21 cellular contexts compared by ENCODE assay signal in the genomic region with DNA sequence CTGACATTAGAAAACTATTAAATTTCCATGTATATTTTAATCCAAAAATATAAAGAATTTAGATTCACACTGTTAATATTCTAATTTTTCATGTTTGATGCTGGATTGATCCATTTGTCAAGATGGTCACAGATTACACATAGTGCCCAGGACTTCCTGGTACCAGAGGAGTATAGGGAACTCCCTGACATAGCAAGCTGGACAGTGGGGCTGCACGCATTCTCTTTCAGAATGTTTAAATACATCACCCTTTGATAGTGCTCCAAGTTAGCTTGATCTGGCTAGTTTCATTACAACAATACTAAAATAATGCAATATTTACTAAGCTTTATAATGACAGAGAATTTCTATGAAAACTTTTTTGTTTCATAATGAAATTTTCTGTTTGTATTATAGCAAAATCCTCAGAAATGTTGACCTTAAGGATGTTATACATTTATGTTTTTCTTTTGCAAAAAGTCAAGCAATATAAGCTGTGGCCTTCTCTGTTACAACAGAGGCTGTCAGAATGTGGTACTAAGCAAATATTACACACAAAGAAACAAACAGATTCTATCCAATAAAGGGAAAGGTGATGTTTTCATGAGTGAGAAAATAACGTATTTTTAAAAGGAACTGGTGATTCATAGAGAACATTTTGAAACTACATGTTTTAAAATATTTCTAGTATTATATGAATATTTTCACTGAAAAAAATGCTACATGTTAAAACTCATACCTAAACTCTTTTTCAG.
DNase-seq lines count a peak whose midpoint lies in the region; FAIRE-seq and TF ChIP-seq lines count a peak whose summit lies in the region.
"Had no signal": no experiment of that assay in that cellular context is flagged by ENCODE, and none has a peak within 500 bp of the region (broad histone marks: within the 10 kb centered on the region; RNA-seq: fewer than 3 reads in every experiment).

No MANE protein-coding gene starts in this region.

- H3K4me1 Mint-ChIP-seq in MCF 10A (ENCODE audit: insufficient read depth, unreplicated experiment) = peaks cover 8% of the 10 kb centered on the region
- H3K4me1 Mint-ChIP-seq: B cell had no signal

- H4K20me1 ChIP-seq in mammary epithelial cell (ENCODE audit: insufficient read depth, low read length) (no peaks in the 10 kb centered on the region), PC-9 (ENCODE audit: insufficient read depth) (no peaks in the 10 kb centered on the region)
- H4K20me1 ChIP-seq: BLaER1 had no signal

- H3K36me3 ChIP-seq in mammary epithelial cell (ENCODE audit: insufficient read depth, low read length) (no peaks in the 10 kb centered on the region), PC-9 (ENCODE audit: low read depth) (no peaks in the 10 kb centered on the region), endocrine pancreas (ENCODE audit: control insufficient read depth, insufficient read depth, low read length) (no peaks in the 10 kb centered on the region), thyroid gland (no peaks in the 10 kb centered on the region)
- H3K36me3 ChIP-seq: BLaER1 had no signal

- H3K4me1 ChIP-seq in mammary epithelial cell (ENCODE audit: insufficient read depth, low read length) = peaks cover 22% of the 10 kb centered on the region
- H3K4me1 ChIP-seq in PC-9 (replicated peaks; ENCODE audit: insufficient read depth) = peaks cover 22% of the 10 kb centered on the region
- peaks cover 9% of the 10 kb centered on the region for H3K4me1 ChIP-seq in endocrine pancreas (ENCODE audit: control insufficient read depth, insufficient read depth, low read length)
- no peaks in the 10 kb centered on the region for H3K4me1 ChIP-seq in thyroid gland
- H3K4me1 ChIP-seq: BLaER1, Caco-2 had no signal

- H3F3A ChIP-seq in PC-9 (ENCODE audit: insufficient read depth, low read depth) = peaks cover 9% of the 10 kb centered on the region

- H3K4me3 ChIP-seq in mammary epithelial cell (replicated peaks in 1 of 3; ENCODE audit: insufficient read depth in 1 of 3, low read depth in 2 of 3, low read length in 3 of 3) (no peak overlapping the region), PC-9 (no peak overlapping the region), endocrine pancreas (ENCODE audit: control insufficient read depth, insufficient read depth, low read length) (no peak overlapping the region), thyroid gland (replicated peaks in 1 of 3) (no peak overlapping the region)
- H3K4me3 ChIP-seq: BLaER1, GM23248 had no signal

- H3K27me3 ChIP-seq in mammary epithelial cell (ENCODE audit: insufficient read depth, low read length) (no peaks in the 10 kb centered on the region), PC-9 (ENCODE audit: insufficient read depth, low read depth) (no peaks in the 10 kb centered on the region), endocrine pancreas (ENCODE audit: control insufficient read depth, insufficient read depth, low read length) (no peaks in the 10 kb centered on the region), thyroid gland (no peaks in the 10 kb centered on the region)
- H3K27me3 ChIP-seq: BLaER1 had no signal

- intact Hi-C loops in MCF 10A (cut with micrococcal nuclease) (no loop called here), mammary epithelial cell (cut with micrococcal nuclease) (no loop called here), PC-9 (cut with micrococcal nuclease; ENCODE audit: unreplicated experiment) (no loop called here), thyroid gland (cut with DNase I) (no loop called here)

- CTCF ChIA-PET in MCF 10A (lab: Yijun Ruan, JAX) = interaction anchor here (1.1 kb wide), 2 partner anchors 10 to 15 kb away, joined by 3 to 4 read pairs; no protein-coding TSS in a partner anchor
- CTCF ChIA-PET in mammary epithelial cell (lab: Charles Lee; ENCODE audit: low non-redundant PET) = no interaction called here
- CTCF ChIA-PET in PC-9 (lab: Charles Lee) = no interaction called here

- no peak overlapping the region for H3K4me2 ChIP-seq in mammary epithelial cell (ENCODE audit: insufficient read depth, low read depth, low read length)
- 0 out of 2 replicates have a peak overlapping the region, but pooled peaks have one; percentile 0 for H3K4me2 ChIP-seq in PC-9
- H3K4me2 ChIP-seq: BLaER1 had no signal

- H2AFZ ChIP-seq in mammary epithelial cell (ENCODE audit: low read depth, low read length) = no peak overlapping the region
- no peak overlapping the region for H2AFZ ChIP-seq in PC-9
- H2AFZ ChIP-seq: GM23248 had no signal

- TF ChIP-seq POLR2A in thyroid gland (IDR thresholded peaks at IDR 0.05) = no peak

- no peak overlapping the region for H3K27ac ChIP-seq in mammary epithelial cell (ENCODE audit: insufficient read depth, low read depth, low read length)
- no peak overlapping the region for H3K27ac ChIP-seq in PC-9
- no peak overlapping the region for H3K27ac ChIP-seq in thyroid gland
- H3K27ac ChIP-seq: BLaER1, C4-2B, GM23248 had no signal

- H3K9ac ChIP-seq in mammary epithelial cell (ENCODE audit: insufficient read depth, low read length) = no peak overlapping the region
- H3K9ac ChIP-seq in endocrine pancreas (ENCODE audit: control insufficient read depth, insufficient read depth, low read length) = peak overlapping the region; percentile 14
- H3K9ac ChIP-seq: BLaER1, GM23248 had no signal

- no peaks in the 10 kb centered on the region for H3K9me3 Mint-ChIP-seq in MCF 10A (ENCODE audit: unreplicated experiment)
- H3K9me3 Mint-ChIP-seq: CD8-positive, alpha-beta T cell; H9 had no signal

- dilution Hi-C loops in mammary epithelial cell (cut with HindIII; ENCODE audit: low sequenced_read_pairs) = no loop called here

- WGBS in mammary epithelial cell (ENCODE audit: low coverage, missing lambda C conversion rate) = 89% methylated on average over 2 of the region's 2 CpGs
- WGBS in thyroid gland, 2 donors = 78 to 80% methylated on average over 2 of the region's 2 CpGs

- DNase-seq in MCF 10A (ENCODE audit: unreplicated experiment) = peak; percentile 32
- no peak for DNase-seq in mammary epithelial cell
- peak in 1 of 2 experiments; percentile 53 for DNase-seq in PC-9
- no peak for DNase-seq in NCI-H748 treated with DMSO at 0.1 percent for 48 hours (lab: John Stamatoyannopoulos, UW)
- no peak for DNase-seq in thyroid gland
- DNase-seq in A172 (ENCODE audit: low spot score) = no peak
- DNase-seq: 8988T; Caco-2; CD4-positive, CD25-positive, alpha-beta regulatory T cell; CD8-positive, alpha-beta T cell; DMS 273 treated with DMSO at 0.1 percent for 48 hours; DND-41; GM23248; H9 had no signal

- TF ChIP-seq CTCF in MCF 10A (IDR thresholded peaks at IDR 0.05; ENCODE audit: unreplicated experiment) (no peak), mammary epithelial cell (conservative IDR thresholded peaks at IDR 0.05 in 1 of 2, IDR thresholded peaks at IDR 0.05 in 1 of 2; ENCODE audit: extremely low read depth in 1 of 2, insufficient read depth in 1 of 2, low read depth in 1 of 2, low read length in 2 of 2) (no peak), PC-9 (conservative IDR thresholded peaks at IDR 0.05) (no peak), thyroid gland (IDR thresholded peaks at IDR 0.05) (no peak)

- H3K9me2 ChIP-seq in PC-9 (ENCODE audit: insufficient read depth) = no peaks in the 10 kb centered on the region

- BruUV-seq in MCF 10A (replicated peaks; lab: Mats Ljungman, UMichigan) (no TSS peak), mammary epithelial cell (replicated peaks; lab: Mats Ljungman, UMichigan) (no TSS peak), PC-9 (replicated peaks; lab: Mats Ljungman, UMichigan) (no TSS peak)

- H3K36me3 Mint-ChIP-seq in MCF 10A (ENCODE audit: insufficient read depth, unreplicated experiment) = no peaks in the 10 kb centered on the region
- H3K36me3 Mint-ChIP-seq: CD4-positive, CD25-positive, alpha-beta regulatory T cell; CD8-positive, alpha-beta T cell had no signal

- peaks cover 42% of the 10 kb centered on the region for H3K79me2 ChIP-seq in mammary epithelial cell (ENCODE audit: insufficient read depth, low read length)
- H3K79me2 ChIP-seq in PC-9 (ENCODE audit: low read depth) = no peaks in the 10 kb centered on the region

- H3K9me3 ChIP-seq in mammary epithelial cell (replicated peaks; ENCODE audit: insufficient read depth, low read length) (no peaks in the 10 kb centered on the region), PC-9 (ENCODE audit: insufficient read depth, low read depth) (no peaks in the 10 kb centered on the region), endocrine pancreas (ENCODE audit: control insufficient read depth, low read length) (no peaks in the 10 kb centered on the region), thyroid gland (no peaks in the 10 kb centered on the region)
- H3K9me3 ChIP-seq: BLaER1, Caco-2 had no signal

- no peak overlapping the region for H3K4me3 Mint-ChIP-seq in MCF 10A (ENCODE audit: unreplicated experiment)
- H3K4me3 Mint-ChIP-seq: B cell; CD4-positive, CD25-positive, alpha-beta regulatory T cell; CD8-positive, alpha-beta T cell; H9 had no signal

- FAIRE-seq in islet of Langerhans (lab: Jason Lieb, UNC) = peak; percentile 94
- FAIRE-seq: GM19239, H1 had no signal

- no peak overlapping the region for H3K27ac Mint-ChIP-seq in MCF 10A (ENCODE audit: low read depth, unreplicated experiment)
- H3K27ac Mint-ChIP-seq: B cell; CD4-positive, CD25-positive, alpha-beta regulatory T cell; CD8-positive, alpha-beta T cell; H9 had no signal

- in situ Hi-C loops in mammary epithelial cell (cut with MboI; ENCODE audit: low sequenced_read_pairs in 2 of 2) = no loop called here

- POLR2A ChIA-PET in MCF 10A (lab: Yijun Ruan, JAX) = interaction anchor here (0.7 kb wide), 1 partner anchor 91 kb away, joined by 3 read pairs; no protein-coding TSS in a partner anchor
- POLR2A ChIA-PET in PC-9 (lab: Charles Lee; ENCODE audit: unreplicated experiment) = no interaction called here

- H3K27me3 Mint-ChIP-seq in MCF 10A (ENCODE audit: insufficient read depth, unreplicated experiment) = no peaks in the 10 kb centered on the region
